Comparison of ENCODE assay signal across 20 cellular contexts in genomic region chr19:2079865-2080301, GRCh38. TPM values are rescaled to one million over a fixed set of nuclear protein-coding genes. Genes with fewer than 3 reads are reported as not detected.
DNase-seq lines count a peak whose midpoint lies in the region; ATAC-seq and FAIRE-seq lines count a peak whose summit lies in the region.
"Had no signal": no experiment of that assay in that cellular context is flagged by ENCODE, and none has a peak within 500 bp of the region (broad histone marks: within the 10 kb centered on the region; RNA-seq: fewer than 3 reads in every experiment).

No MANE protein-coding gene starts in this region.

- peak overlapping the region; percentile 50 to 100 (median 99) for H3K4me2 ChIP-seq in BLaER1 treated with 17β-estradiol and CSF1 and Interleukin-3, amounts not matched to agents 10 nM and 100 nM

- peak overlapping the region; percentile 12 to 48 (median 33); a peak in 13 of 22 replicates for H3K9ac ChIP-seq in BLaER1 treated with 17β-estradiol and CSF1 and Interleukin-3, amounts not matched to agents 10 nM and 100 nM

- intact Hi-C loops in activated T-helper 1 cell treated with anti-CD3 and anti-CD28 coated beads, Interleukin-12 subunit alpha, Interleukin-12 subunit beta, Interleukin-2, Interleukin-4 antibody, amounts not matched to agents 30 ng/mL and 10 ng/mL and 1 ng/mL, durations not matched to agents 14 hours and 24 hours and 36 hours (cut with micrococcal nuclease), result no loop called here
- intact Hi-C loops in left ventricle myocardium superior (cut with micrococcal nuclease), result no loop called here

- ATAC-seq in naive thymus-derived CD8-positive, alpha-beta T cell, result no peak
- no peak for ATAC-seq in left ventricle myocardium superior
- ATAC-seq: foreskin keratinocyte, lower lobe of right lung had no signal

- no peaks in the 10 kb centered on the region for H3K9me3 Mint-ChIP-seq in CD8-positive, alpha-beta memory T cell
- no peaks in the 10 kb centered on the region for H3K9me3 Mint-ChIP-seq in activated T-helper 1 cell treated with anti-CD3 and anti-CD28 coated beads, Interleukin-12 subunit alpha, Interleukin-12 subunit beta, Interleukin-2, Interleukin-4 antibody, amounts not matched to agents 30 ng/mL and 10 ng/mL and 1 ng/mL, durations not matched to agents 14 hours and 24 hours and 36 hours
- H3K9me3 Mint-ChIP-seq in naive thymus-derived CD8-positive, alpha-beta T cell, result no peaks in the 10 kb centered on the region

- POLR2A ChIA-PET in CD8-positive, alpha-beta memory T cell (lab: Charles Lee), result no interaction called here
- POLR2A ChIA-PET in naive thymus-derived CD8-positive, alpha-beta T cell (lab: Charles Lee), result interaction anchor here (0.7 to 9.0 kb wide), 5 partner anchors 12 to 179 kb away, joined by 3 to 130 read pairs (median 6); partner anchors contain the start of genes MKNK2 and MOB3A

- H3K4me1 ChIP-seq in BLaER1 treated with 17β-estradiol and CSF1 and Interleukin-3, amounts not matched to agents 10 nM and 100 nM, result peaks cover 83 to 100% (median 99%) of the 10 kb centered on the region in 10 experiments
- H3K4me1 ChIP-seq in CD8-positive, alpha-beta memory T cell (ENCODE audit: insufficient read depth, low read length), result peaks cover 55% of the 10 kb centered on the region
- H3K4me1 ChIP-seq: foreskin keratinocyte had no signal

- H3K27ac Mint-ChIP-seq in CD8-positive, alpha-beta memory T cell, result peak overlapping the region; percentile 50 to 99 (median 90)
- peak overlapping the region; percentile 78 for H3K27ac Mint-ChIP-seq in activated T-helper 1 cell treated with anti-CD3 and anti-CD28 coated beads, Interleukin-12 subunit alpha, Interleukin-12 subunit beta, Interleukin-2, Interleukin-4 antibody, amounts not matched to agents 30 ng/mL and 10 ng/mL and 1 ng/mL, durations not matched to agents 14 hours and 24 hours and 36 hours
- peak overlapping the region; percentile 94 to 100 (median 99) for H3K27ac Mint-ChIP-seq in naive thymus-derived CD8-positive, alpha-beta T cell

- H3K36me3 ChIP-seq in BLaER1 treated with 17β-estradiol and CSF1 and Interleukin-3, amounts not matched to agents 10 nM and 100 nM, result peaks cover 25 to 100% (median 72%) of the 10 kb centered on the region in 11 experiments
- peaks cover 48% of the 10 kb centered on the region for H3K36me3 ChIP-seq in CD8-positive, alpha-beta memory T cell (ENCODE audit: insufficient read depth, low read length)

- H3K36me3 Mint-ChIP-seq in CD8-positive, alpha-beta memory T cell, result peaks cover 0 to 84% (median 6%) of the 10 kb centered on the region in 3 donors
- H3K36me3 Mint-ChIP-seq in activated T-helper 1 cell treated with anti-CD3 and anti-CD28 coated beads, Interleukin-12 subunit alpha, Interleukin-12 subunit beta, Interleukin-2, Interleukin-4 antibody, amounts not matched to agents 30 ng/mL and 10 ng/mL and 1 ng/mL, durations not matched to agents 14 hours and 24 hours and 36 hours (ENCODE audit: low read depth), result peaks cover 45% of the 10 kb centered on the region
- H3K36me3 Mint-ChIP-seq in naive thymus-derived CD8-positive, alpha-beta T cell, result peaks cover 0 to 68% (median 7%) of the 10 kb centered on the region in 3 donors

- CTCF ChIA-PET in CD8-positive, alpha-beta memory T cell (lab: Charles Lee), result no interaction called here

- peaks cover 10 to 82% (median 40%) of the 10 kb centered on the region in 11 experiments; a peak in 16 of 22 replicates for H4K20me1 ChIP-seq in BLaER1 treated with 17β-estradiol and CSF1 and Interleukin-3, amounts not matched to agents 10 nM and 100 nM

- peak overlapping the region; percentile 52 to 99 (median 94) for H3K4me3 Mint-ChIP-seq in CD8-positive, alpha-beta memory T cell
- H3K4me3 Mint-ChIP-seq in activated T-helper 1 cell treated with anti-CD3 and anti-CD28 coated beads, Interleukin-12 subunit alpha, Interleukin-12 subunit beta, Interleukin-2, Interleukin-4 antibody, amounts not matched to agents 30 ng/mL and 10 ng/mL and 1 ng/mL, durations not matched to agents 14 hours and 24 hours and 36 hours, result peak overlapping the region; percentile 78
- H3K4me3 Mint-ChIP-seq in naive thymus-derived CD8-positive, alpha-beta T cell, result peak overlapping the region; percentile 75 to 100 (median 98)

- peak overlapping the region in 4 of 10 experiments; percentile 2 to 85 (median 22); a peak in 5 of 20 replicates for H3K4me3 ChIP-seq in BLaER1 treated with 17β-estradiol and CSF1 and Interleukin-3, amounts not matched to agents 10 nM and 100 nM
- H3K4me3 ChIP-seq in CD8-positive, alpha-beta memory T cell (ENCODE audit: low read length), result no peak overlapping the region
- H3K4me3 ChIP-seq: lower lobe of right lung, sigmoid colon, upper lobe of left lung had no signal

- peaks cover 42 to 56% (median 43%) of the 10 kb centered on the region in 3 donors for H3K4me1 Mint-ChIP-seq in CD8-positive, alpha-beta memory T cell
- H3K4me1 Mint-ChIP-seq in activated T-helper 1 cell treated with anti-CD3 and anti-CD28 coated beads, Interleukin-12 subunit alpha, Interleukin-12 subunit beta, Interleukin-2, Interleukin-4 antibody, amounts not matched to agents 30 ng/mL and 10 ng/mL and 1 ng/mL, durations not matched to agents 14 hours and 24 hours and 36 hours (ENCODE audit: low read depth), result peaks cover 39% of the 10 kb centered on the region
- peaks cover 20 to 60% (median 52%) of the 10 kb centered on the region in 4 donors for H3K4me1 Mint-ChIP-seq in naive thymus-derived CD8-positive, alpha-beta T cell

- no peaks in the 10 kb centered on the region for H3K27me3 ChIP-seq in BLaER1 treated with 17β-estradiol and CSF1 and Interleukin-3, amounts not matched to agents 10 nM and 100 nM
- H3K27me3 ChIP-seq in CD8-positive, alpha-beta memory T cell (ENCODE audit: insufficient read depth, low read length, poor library complexity, severe bottlenecking), result no peaks in the 10 kb centered on the region
- H3K27me3 ChIP-seq: foreskin keratinocyte, sigmoid colon, upper lobe of left lung had no signal

- peak overlapping the region in 10 of 11 experiments; percentile 15 to 94 (median 40); a peak in 17 of 22 replicates for H3K27ac ChIP-seq in BLaER1 treated with 17β-estradiol and CSF1 and Interleukin-3, amounts not matched to agents 10 nM and 100 nM
- H3K27ac ChIP-seq in CD8-positive, alpha-beta memory T cell (ENCODE audit: low read depth, low read length), result no peak overlapping the region
- H3K27ac ChIP-seq: foreskin keratinocyte, lower lobe of right lung had no signal

- no peak for DNase-seq in CD8-positive, alpha-beta memory T cell
- no peak for DNase-seq in activated T-helper 1 cell treated with anti-CD3 and anti-CD28 coated beads, Interleukin-12 subunit alpha, Interleukin-12 subunit beta, Interleukin-2, Interleukin-4 antibody, amounts not matched to agents 30 ng/mL and 10 ng/mL and 1 ng/mL, durations not matched to agents 14 hours and 24 hours and 36 hours (ENCODE audit: low spot score)
- peak in 1 of 10 donors; percentile 63 for DNase-seq in naive thymus-derived CD8-positive, alpha-beta T cell
- DNase-seq in left ventricle myocardium superior (no peak), urothelium cell line (ENCODE audit: low spot score) (no peak), germinal center (ENCODE audit: low spot score) (no peak)
- DNase-seq: AML-193; caudate nucleus; DMS79; H7; lower lobe of right lung; NCI-H2171; NCI-H82; sigmoid colon; stimulated activated CD8-positive, alpha-beta memory T cell treated with anti-CD3 and anti-CD28 coated beads, Interleukin-4, amount 100 ng/mL, for 48 hours; T1000 had no signal

- no peak for FAIRE-seq in urothelium cell line (lab: Jason Lieb, UNC)
- FAIRE-seq: endometrium had no signal

- H3K9me3 ChIP-seq in BLaER1 treated with 17β-estradiol and CSF1 and Interleukin-3, amounts not matched to agents 10 nM and 100 nM (replicated peaks in 1 of 11), result peaks cover 0 to 7% (median 0%) of the 10 kb centered on the region in 11 experiments; a peak in 1 of 22 replicates
- no peaks in the 10 kb centered on the region for H3K9me3 ChIP-seq in CD8-positive, alpha-beta memory T cell (ENCODE audit: low read length)
- H3K9me3 ChIP-seq: lower lobe of right lung, sigmoid colon, upper lobe of left lung had no signal

- peaks cover 0 to 3% of the 10 kb centered on the region in 2 donors for H3K27me3 Mint-ChIP-seq in CD8-positive, alpha-beta memory T cell
- no peaks in the 10 kb centered on the region for H3K27me3 Mint-ChIP-seq in activated T-helper 1 cell treated with anti-CD3 and anti-CD28 coated beads, Interleukin-12 subunit alpha, Interleukin-12 subunit beta, Interleukin-2, Interleukin-4 antibody, amounts not matched to agents 30 ng/mL and 10 ng/mL and 1 ng/mL, durations not matched to agents 14 hours and 24 hours and 36 hours (ENCODE audit: insufficient read depth)
- no peaks in the 10 kb centered on the region for H3K27me3 Mint-ChIP-seq in naive thymus-derived CD8-positive, alpha-beta T cell

RNA-seq across cellular contexts. Expression of gene MOB3A, which starts 16.2 kb away (rescaled TPM):
- total RNA-seq in CD8-positive, alpha-beta memory T cell, result 100 to 1,000 TPM; 171 to 188 TPM
- polyA plus RNA-seq in CD8-positive, alpha-beta memory T cell, result 106 TPM
- total RNA-seq in activated T-helper 1 cell treated with anti-CD3 and anti-CD28 coated beads, Interleukin-12 subunit alpha, Interleukin-12 subunit beta, Interleukin-2, Interleukin-4 antibody, amounts not matched to agents 30 ng/mL and 10 ng/mL and 1 ng/mL, durations not matched to agents 14 hours and 24 hours and 36 hours, result 161 and 167 TPM in 2 replicates
- 100 to 1,000 TPM in 1 of 2 experiments, 10 to 100 TPM in 1; 94.0 to 101 TPM for total RNA-seq in naive thymus-derived CD8-positive, alpha-beta T cell
- 10 to 100 TPM; 40.5 to 90.4 (median 53.1) TPM for polyA plus RNA-seq in naive thymus-derived CD8-positive, alpha-beta T cell
- 17.5 TPM for total RNA-seq in left ventricle myocardium superior

RNA-seq across cellular contexts. Expression of gene IZUMO4, which starts 16.8 kb away (rescaled TPM):
- 1 to 10 TPM; 8.9 to 9.7 TPM for total RNA-seq in CD8-positive, alpha-beta memory T cell
- polyA plus RNA-seq in CD8-positive, alpha-beta memory T cell, result 0.58 TPM
- 6.7 and 7.1 TPM in 2 replicates for total RNA-seq in activated T-helper 1 cell treated with anti-CD3 and anti-CD28 coated beads, Interleukin-12 subunit alpha, Interleukin-12 subunit beta, Interleukin-2, Interleukin-4 antibody, amounts not matched to agents 30 ng/mL and 10 ng/mL and 1 ng/mL, durations not matched to agents 14 hours and 24 hours and 36 hours
- total RNA-seq in naive thymus-derived CD8-positive, alpha-beta T cell, result 10 to 100 TPM; 16.6 to 18.7 TPM
- polyA plus RNA-seq in naive thymus-derived CD8-positive, alpha-beta T cell, result 1 to 10 TPM in 1 of 3 donors, under 1 TPM in 2; 0.26 to 1.4 (median 0.85) TPM
- total RNA-seq in left ventricle myocardium superior, result 1.9 TPM

RNA-seq across cellular contexts. Expression of gene MKNK2, which starts 28.8 kb away (rescaled TPM):
- 100 to 1,000 TPM; 137 to 147 TPM for total RNA-seq in CD8-positive, alpha-beta memory T cell
- 50.8 TPM for polyA plus RNA-seq in CD8-positive, alpha-beta memory T cell
- total RNA-seq in activated T-helper 1 cell treated with anti-CD3 and anti-CD28 coated beads, Interleukin-12 subunit alpha, Interleukin-12 subunit beta, Interleukin-2, Interleukin-4 antibody, amounts not matched to agents 30 ng/mL and 10 ng/mL and 1 ng/mL, durations not matched to agents 14 hours and 24 hours and 36 hours, result 150 and 166 TPM in 2 replicates
- 100 to 1,000 TPM; 171 to 176 TPM for total RNA-seq in naive thymus-derived CD8-positive, alpha-beta T cell
- 10 to 100 TPM; 26.1 to 47.1 (median 30.2) TPM for polyA plus RNA-seq in naive thymus-derived CD8-positive, alpha-beta T cell
- total RNA-seq in left ventricle myocardium superior, result 272 TPM
